ENCODE assay signal across 8 cellular contexts in genomic region chr2:20422679-20423271, GRCh38. TPM values are rescaled to one million over a fixed set of nuclear protein-coding genes. Genes with fewer than 3 reads are reported as not detected.
DNase-seq lines count a peak whose midpoint lies in the region; ATAC-seq, FAIRE-seq and TF ChIP-seq lines count a peak whose summit lies in the region.

No MANE protein-coding gene starts in this region.

- in situ Hi-C loops in KBM-7 (cut with MboI; ENCODE audit: low pct_unique_long_range_greater_than_20kb, low sequenced_read_pairs) = no loop called here

- FAIRE-seq in kidney (lab: Jason Lieb, UNC) = no peak

- TF ChIP-seq CTCF in choroid plexus epithelial cell (conservative IDR thresholded peaks at IDR 0.05; ENCODE audit: low read depth, low read length) (peak; percentile 47), kidney (IDR thresholded peaks at IDR 0.05; ENCODE audit: borderline replicate concordance, extremely low read depth, insufficient read depth) (no peak)

- H3K36me3 Mint-ChIP-seq in naive B cell = no peaks in the 10 kb centered on the region

- H3K27ac ChIP-seq in kidney (ENCODE audit: low read depth in 2 of 2, low read length in 2 of 2) = no peak overlapping the region
- H3K27ac ChIP-seq in effector memory CD4-positive, alpha-beta T cell (ENCODE audit: insufficient read depth, low read length, poor library complexity, severe bottlenecking) = no peak overlapping the region

- peaks cover 27 to 53% (median 42%) of the 10 kb centered on the region in 3 donors for H3K4me1 Mint-ChIP-seq in naive B cell

- no peaks in the 10 kb centered on the region for H3K27me3 ChIP-seq in effector memory CD4-positive, alpha-beta T cell (replicated peaks; ENCODE audit: control insufficient read depth, insufficient read depth, low read length, poor library complexity, severe bottlenecking)

- peaks cover 0 to 3% (median 0%) of the 10 kb centered on the region in 3 donors for H3K27me3 Mint-ChIP-seq in naive B cell

- no peak overlapping the region for H3K4me3 Mint-ChIP-seq in naive B cell

- no peaks in the 10 kb centered on the region for H3K9me3 ChIP-seq in kidney (ENCODE audit: control insufficient read depth in 1 of 2, low read length in 2 of 2)
- no peaks in the 10 kb centered on the region for H3K9me3 ChIP-seq in effector memory CD4-positive, alpha-beta T cell (ENCODE audit: control insufficient read depth, low read length)

- intact Hi-C loops in kidney (cut with DNase I) = no loop called here

- H3K4me3 ChIP-seq in choroid plexus epithelial cell (ENCODE audit: low read depth, low read length) (no peak overlapping the region), kidney (ENCODE audit: low read length in 2 of 2) (no peak overlapping the region)
- H3K4me3 ChIP-seq in effector memory CD4-positive, alpha-beta T cell (ENCODE audit: insufficient read depth, low read depth, low read length, poor library complexity, severe bottlenecking) = no peak overlapping the region

- H3K4me1 ChIP-seq in kidney (ENCODE audit: control insufficient read depth in 1 of 2, insufficient read depth in 1 of 2, low read depth in 1 of 2, low read length in 2 of 2) = peaks cover 10 to 28% of the 10 kb centered on the region in 2 donors
- peaks cover 11% of the 10 kb centered on the region for H3K4me1 ChIP-seq in effector memory CD4-positive, alpha-beta T cell (ENCODE audit: control insufficient read depth, insufficient read depth, low read length, poor library complexity, severe bottlenecking)

- no peaks in the 10 kb centered on the region for H3K9me3 Mint-ChIP-seq in naive B cell

- no peak overlapping the region for H3K9ac ChIP-seq in kidney (ENCODE audit: low read length in 2 of 2)

- DNase-seq in D341Med (ENCODE audit: low spot score) = peak; percentile 41
- peak; percentile 55 for DNase-seq in KBM-7
- peak; percentile 83 for DNase-seq in choroid plexus epithelial cell (ENCODE audit: low read depth)
- no peak for DNase-seq in naive B cell
- DNase-seq in kidney = no peak
- no peak for DNase-seq in cerebellar nuclear complex (lab: John Stamatoyannopoulos, UW)
- no peak for DNase-seq in effector memory CD4-positive, alpha-beta T cell

- peak overlapping the region in 5 of 6 donors; percentile 59 to 96 (median 88) for H3K27ac Mint-ChIP-seq in naive B cell

- H3K36me3 ChIP-seq in kidney (ENCODE audit: control insufficient read depth in 1 of 2, insufficient read depth in 2 of 2, low read length in 2 of 2) = no peaks in the 10 kb centered on the region
- no peaks in the 10 kb centered on the region for H3K36me3 ChIP-seq in effector memory CD4-positive, alpha-beta T cell (ENCODE audit: control insufficient read depth, insufficient read depth, low read length)

- no peak for ATAC-seq in naive B cell (ENCODE audit: low read depth in 2 of 2)
- no peak for ATAC-seq in GM21360 (IDR thresholded peaks at IDR 0.05; ENCODE audit: unreplicated experiment)

RNA-seq across cellular contexts. Expression of gene RHOB, which starts 24.1 kb away (rescaled TPM):
- polyA plus RNA-seq in naive B cell (ENCODE audit: low read depth in 6 of 6) = 10 to 100 TPM; 10.3 to 68.9 (median 23.8) TPM
- total RNA-seq in kidney = 487 TPM
- polyA plus RNA-seq in kidney (ENCODE audit: insufficient read depth, low read depth, low replicate concordance) = 241 TPM

Comparison
In these comparisons a context has a peak if more than half of its experiments do, and no peak if none do; other contexts are left out.
1. DNase-seq: peak in D341Med (single experiment), KBM-7 (single experiment) and choroid plexus epithelial cell (single experiment); none in naive B cell (single experiment), kidney (single experiment), cerebellar nuclear complex (0 of 2) and effector memory CD4-positive, alpha-beta T cell (0 of 3).